ENCODE assay signal across 23 cellular contexts in the genomic region with DNA sequence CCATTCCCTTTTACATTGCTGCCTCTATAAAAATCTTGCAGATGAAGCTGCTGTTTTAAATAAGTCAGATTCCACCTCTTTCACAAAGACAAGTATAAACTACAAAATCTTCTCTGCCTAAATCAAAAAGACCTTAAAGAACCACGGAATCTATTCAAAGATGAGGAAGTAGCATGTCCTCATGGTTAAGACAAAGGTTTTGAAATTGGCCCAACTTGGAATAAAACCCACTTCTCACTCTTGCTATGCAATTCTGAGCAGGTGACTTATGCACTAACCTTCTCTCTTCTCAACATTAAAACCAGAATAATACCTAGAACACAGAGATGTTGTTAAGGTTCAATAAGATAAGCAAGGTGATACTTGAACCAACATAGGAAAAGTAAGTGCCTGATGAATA.
DNase-seq lines count a peak whose midpoint lies in the region; ATAC-seq lines count a peak whose summit lies in the region.
"Had no signal": no experiment of that assay in that cellular context is flagged by ENCODE, and none has a peak within 500 bp of the region (broad histone marks: within the 10 kb centered on the region; RNA-seq: fewer than 3 reads in every experiment).

No MANE protein-coding gene starts in this region.

- H3K4me1 Mint-ChIP-seq in immature natural killer cell: peaks cover 42 to 45% of the 10 kb centered on the region in 2 donors
- H3K4me1 Mint-ChIP-seq in stimulated activated memory B cell treated with anti-CD40 and anti-IgM and Interleukin-4, amounts not matched to agents 10 μg/mL and 1 μg/mL and 100 μg/mL, for 72 hours: peaks cover 8% of the 10 kb centered on the region

- H3K4me3 Mint-ChIP-seq in immature natural killer cell: no peak overlapping the region
- H3K4me3 Mint-ChIP-seq in stimulated activated memory B cell treated with anti-CD40 and anti-IgM and Interleukin-4, amounts not matched to agents 10 μg/mL and 1 μg/mL and 100 μg/mL, for 72 hours: no peak overlapping the region
- H3K4me3 Mint-ChIP-seq: HFFc6 had no signal

- no peak for ATAC-seq in activated naive CD4-positive, alpha-beta T cell treated with anti-CD3 and anti-CD28 coated beads, Interleukin-2, amount 50 U/mL, for 72 hours
- ATAC-seq in stimulated activated memory B cell treated with anti-CD40 and anti-IgM and Interleukin-4, amounts not matched to agents 10 μg/mL and 1 μg/mL and 100 μg/mL, for 72 hours: no peak
- ATAC-seq: PC-3 had no signal

- peak overlapping the region; percentile 79 to 91 for H3K27ac Mint-ChIP-seq in activated naive CD4-positive, alpha-beta T cell treated with anti-CD3 and anti-CD28 coated beads, Interleukin-2, amount 50 U/mL, for 72 hours
- H3K27ac Mint-ChIP-seq in immature natural killer cell: no peak overlapping the region
- no peak overlapping the region for H3K27ac Mint-ChIP-seq in stimulated activated memory B cell treated with anti-CD40 and anti-IgM and Interleukin-4, amounts not matched to agents 10 μg/mL and 1 μg/mL and 100 μg/mL, for 72 hours
- H3K27ac Mint-ChIP-seq: HFFc6 had no signal

- peaks cover 6 to 7% of the 10 kb centered on the region in 2 donors for H3K36me3 Mint-ChIP-seq in activated naive CD4-positive, alpha-beta T cell treated with anti-CD3 and anti-CD28 coated beads, Interleukin-2, amount 50 U/mL, for 72 hours
- peaks cover 5 to 12% (median 10%) of the 10 kb centered on the region in 3 donors for H3K36me3 Mint-ChIP-seq in immature natural killer cell
- H3K36me3 Mint-ChIP-seq in stimulated activated memory B cell treated with anti-CD40 and anti-IgM and Interleukin-4, amounts not matched to agents 10 μg/mL and 1 μg/mL and 100 μg/mL, for 72 hours: no peaks in the 10 kb centered on the region

- H3K9me3 Mint-ChIP-seq in activated naive CD4-positive, alpha-beta T cell treated with anti-CD3 and anti-CD28 coated beads, Interleukin-2, amount 50 U/mL, for 72 hours: no peaks in the 10 kb centered on the region
- H3K9me3 Mint-ChIP-seq in immature natural killer cell: no peaks in the 10 kb centered on the region
- no peaks in the 10 kb centered on the region for H3K9me3 Mint-ChIP-seq in stimulated activated memory B cell treated with anti-CD40 and anti-IgM and Interleukin-4, amounts not matched to agents 10 μg/mL and 1 μg/mL and 100 μg/mL, for 72 hours
- H3K9me3 Mint-ChIP-seq: HFFc6 had no signal

- H3K27me3 Mint-ChIP-seq in immature natural killer cell (ENCODE audit: low read depth in 3 of 3): peaks cover 0 to 3% (median 2%) of the 10 kb centered on the region in 3 donors
- no peaks in the 10 kb centered on the region for H3K27me3 Mint-ChIP-seq in stimulated activated memory B cell treated with anti-CD40 and anti-IgM and Interleukin-4, amounts not matched to agents 10 μg/mL and 1 μg/mL and 100 μg/mL, for 72 hours

- DNase-seq in SIG-M5 treated with dmso at 0.1 percent for 504 hours (lab: John Stamatoyannopoulos, UW; ENCODE audit: unreplicated experiment) (peak; percentile 20), SIG-M5 (lab: John Stamatoyannopoulos, UW) (no peak), AML-193 (lab: John Stamatoyannopoulos, UW) (peak; percentile 70 to 73), MV-4-11 (lab: John Stamatoyannopoulos, UW) (peak; percentile 50), immature natural killer cell (no peak), midbrain (lab: John Stamatoyannopoulos, UW) (no peak)
- no peak for DNase-seq in activated naive CD4-positive, alpha-beta T cell treated with anti-CD3 and anti-CD28 coated beads, Interleukin-2, amount 50 U/mL, for 72 hours (ENCODE audit: low spot score in 2 of 2)
- DNase-seq: 8988T; activated CD4-positive, alpha-beta T cell treated with anti-CD3 and anti-CD28 coated beads, Interleukin-2, amount 50 U/mL, for 48 hours; amygdala; GM23248; HFFc6; KBM-7; mammary epithelial cell; NCI-H1048; NCI-H187 treated with DMSO at 0.1 percent for 48 hours; NCI-H748 treated with DMSO at 0.1 percent for 48 hours; PC-3; Right ventricle myocardium superior; spleen; stimulated activated CD4-positive, alpha-beta T cell treated with anti-CD3 and anti-CD28 coated beads, Interleukin-4, amount 100 ng/mL, for 24 hours; transverse colon had no signal

Comparison
In these comparisons a context has a peak if more than half of its experiments do, and no peak if none do; other contexts are left out.
1. DNase-seq: peak in SIG-M5 treated with dmso at 0.1 percent for 504 hours (single experiment), AML-193 (2 of 2) and MV-4-11 (single experiment); none in SIG-M5 (single experiment), activated naive CD4-positive, alpha-beta T cell treated with anti-CD3 and anti-CD28 coated beads, Interleukin-2, amount 50 U/mL, for 72 hours (0 of 2), immature natural killer cell (0 of 3) and midbrain (single experiment).
2. H3K27ac Mint-ChIP-seq: peak in activated naive CD4-positive, alpha-beta T cell treated with anti-CD3 and anti-CD28 coated beads, Interleukin-2, amount 50 U/mL, for 72 hours (2 of 2); none in immature natural killer cell (0 of 6) and stimulated activated memory B cell treated with anti-CD40 and anti-IgM and Interleukin-4, amounts not matched to agents 10 μg/mL and 1 μg/mL and 100 μg/mL, for 72 hours (single experiment).